Comparison of ENCODE assay signal across 23 cellular contexts in the genomic region with DNA sequence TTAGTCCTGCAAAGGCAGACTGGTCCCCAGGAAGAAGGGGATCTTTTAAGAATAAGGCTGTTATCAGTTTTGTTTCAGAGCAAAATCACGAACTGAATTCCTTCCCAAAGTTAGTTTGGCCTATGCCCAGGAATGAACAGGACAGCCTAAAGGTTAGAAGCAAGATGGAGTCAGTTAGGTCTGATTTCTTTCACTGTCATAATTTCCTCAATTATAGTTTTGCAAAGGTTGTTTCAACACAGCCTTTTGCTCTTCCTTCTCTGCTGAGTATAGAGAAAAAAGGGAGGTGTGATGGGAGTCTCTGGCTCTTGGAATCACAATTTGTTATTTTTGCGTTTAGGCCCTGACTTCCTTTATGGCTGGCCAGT. TPM values are rescaled to one million over a fixed set of nuclear protein-coding genes. Genes with fewer than 3 reads are reported as not detected.
A peak's percentile ranks its signal among the peaks of the same experiment; 100 is the strongest.
DNase-seq lines count a peak whose midpoint lies in the region; ATAC-seq and TF ChIP-seq lines count a peak whose summit lies in the region.
"Had no signal": no experiment of that assay in that cellular context is flagged by ENCODE, and none has a peak within 500 bp of the region (broad histone marks: within the 10 kb centered on the region; RNA-seq: fewer than 3 reads in every experiment).

No MANE protein-coding gene starts in this region.

- H3K9me3 Mint-ChIP-seq in H9 (peaks cover 24 to 30% of the 10 kb centered on the region in 2 experiments), WTC11 (peaks cover 34% of the 10 kb centered on the region), osteocyte (ENCODE audit: unreplicated experiment) (peaks cover 7% of the 10 kb centered on the region)

- H2BK20ac ChIP-seq in H9 (ENCODE audit: low read depth, low read length, poor library complexity, severe bottlenecking) = no peak overlapping the region

- H3K4me1 Mint-ChIP-seq in H9 (peaks cover 62 to 63% of the 10 kb centered on the region in 2 experiments), WTC11 (peaks cover 71% of the 10 kb centered on the region), osteocyte (ENCODE audit: unreplicated experiment) (peaks cover 55% of the 10 kb centered on the region)
- H3K4me1 Mint-ChIP-seq: CD4-positive, CD25-positive, alpha-beta regulatory T cell; CD8-positive, alpha-beta memory T cell had no signal

- H3K9me3 ChIP-seq in H9 (ENCODE audit: control insufficient read depth, low read depth, low read length) = peaks cover 6% of the 10 kb centered on the region
- H3K9me3 ChIP-seq in iPS-20b (ENCODE audit: insufficient read depth, low read depth, low read length) = peaks cover 9% of the 10 kb centered on the region; the same call in 1 of the 2 replicates
- no peaks in the 10 kb centered on the region for H3K9me3 ChIP-seq in Karpas-422 (ENCODE audit: low read length)
- H3K9me3 ChIP-seq in mucosa of descending colon = peaks cover 3% of the 10 kb centered on the region
- H3K9me3 ChIP-seq: BE2C had no signal

- H2AK5ac ChIP-seq in H9 (ENCODE audit: insufficient read length, low read length) = no peak overlapping the region

- H3K9me2 ChIP-seq in Karpas-422 (replicated peaks; ENCODE audit: insufficient read depth, low read length) = no peaks in the 10 kb centered on the region

- no peak overlapping the region for H3K4ac ChIP-seq in H9 (ENCODE audit: low read depth, low read length)

- H3K79me1 ChIP-seq in H9 (ENCODE audit: insufficient read depth, low read depth, low read length, poor library complexity, severe bottlenecking) = no peaks in the 10 kb centered on the region

- H3K27ac ChIP-seq in H9 (ENCODE audit: insufficient read length, low read depth, low read length) (no peak overlapping the region), iPS-20b (ENCODE audit: low read length) (peak overlapping the region; percentile 70), Karpas-422 (ENCODE audit: low read length) (no peak overlapping the region)

- no peak overlapping the region for H4K8ac ChIP-seq in H9 (replicated peaks; ENCODE audit: insufficient read length, low read depth, low read length)

- DNase-seq in H9 (no peak), WTC11 (ENCODE audit: low spot score) (no peak), osteocyte (ENCODE audit: extremely low spot score, unreplicated experiment) (peak; percentile 3), Karpas-422 (no peak), mucosa of descending colon (no peak), NCI-H128 (lab: John Stamatoyannopoulos, UW; ENCODE audit: unreplicated experiment) (no peak), anterior cingulate cortex (lab: John Stamatoyannopoulos, UW) (no peak)
- DNase-seq: 8988T; BE2C; C1 segment of cervical spinal cord; CD4-positive, CD25-positive, alpha-beta regulatory T cell; CD8-positive, alpha-beta memory T cell; COR-L47; DMS 273 treated with DMSO at 0.1 percent for 48 hours; DMS53; DND-41; EL; HFFc6; KBM-7 had no signal

- H3K14ac ChIP-seq in H9 (ENCODE audit: insufficient read depth, low read length) = no peak overlapping the region

- H4K20me1 ChIP-seq in H9 (ENCODE audit: control insufficient read depth, insufficient read depth, insufficient read length) (no peaks in the 10 kb centered on the region), Karpas-422 (ENCODE audit: insufficient read depth, low read depth, low read length) (no peaks in the 10 kb centered on the region)

- no peaks in the 10 kb centered on the region for H3K27me3 ChIP-seq in H9 (ENCODE audit: insufficient read depth, low read length)
- H3K27me3 ChIP-seq in iPS-20b (ENCODE audit: insufficient read depth, low read length) = no peaks in the 10 kb centered on the region
- H3K27me3 ChIP-seq in Karpas-422 (ENCODE audit: low read length) = no peaks in the 10 kb centered on the region
- H3K27me3 ChIP-seq: BE2C had no signal

- ATAC-seq in WTC11 = no peak
- no peak for ATAC-seq in mucosa of descending colon
- ATAC-seq: GM12878, HCT116 had no signal

- H3K27ac Mint-ChIP-seq in H9 (peak overlapping the region; percentile 87 to 94 (median 88)), WTC11 (peak overlapping the region; percentile 87), osteocyte (ENCODE audit: unreplicated experiment) (no peak overlapping the region)
- H3K27ac Mint-ChIP-seq: CD4-positive, CD25-positive, alpha-beta regulatory T cell; HFFc6 had no signal

- H3K56ac ChIP-seq in H9 (ENCODE audit: insufficient read length, low read depth, low read length) = no peak overlapping the region

- H3K4me2 ChIP-seq in H9 (ENCODE audit: insufficient read depth, insufficient read length, low read length) = no peak overlapping the region
- H3K4me2 ChIP-seq in Karpas-422 (ENCODE audit: low read depth, low read length, poor library complexity, severe bottlenecking) = no peak overlapping the region

- H3K27me3 Mint-ChIP-seq in H9 (ENCODE audit: low read depth) = no peaks in the 10 kb centered on the region
- peaks cover 8% of the 10 kb centered on the region for H3K27me3 Mint-ChIP-seq in WTC11 (ENCODE audit: low read depth)
- no peaks in the 10 kb centered on the region for H3K27me3 Mint-ChIP-seq in osteocyte (ENCODE audit: unreplicated experiment)

- WGBS in H9 (ENCODE audit: extremely low coverage, insufficient read length, low lambda C conversion rate) = no CpG with 5 or more reads among the region's 2 CpGs

- TF ChIP-seq CTCF in H9 (conservative IDR thresholded peaks at IDR 0.05) (no peak), WTC11 (IDR thresholded peaks at IDR 0.05) (no peak), osteocyte (IDR thresholded peaks at IDR 0.05) (no peak), mucosa of descending colon (IDR thresholded peaks at IDR 0.05) (no peak)

- no peak overlapping the region for H4K91ac ChIP-seq in H9 (ENCODE audit: insufficient read length, low read depth, low read length)

- H3K36me3 ChIP-seq in iPS-20b (ENCODE audit: insufficient read depth, low read depth, low read length) (no peaks in the 10 kb centered on the region), Karpas-422 (ENCODE audit: insufficient read depth, low read length) (no peaks in the 10 kb centered on the region), mucosa of descending colon (ENCODE audit: low read depth) (no peaks in the 10 kb centered on the region)
- H3K36me3 ChIP-seq: BE2C had no signal

- POLR2A ChIA-PET in WTC11 (lab: Charles Lee) = no interaction called here

- CTCF ChIA-PET in WTC11 (lab: Charles Lee) = no interaction called here

- no peaks in the 10 kb centered on the region for H3K23me2 ChIP-seq in H9 (ENCODE audit: insufficient read length, low read depth, low read length, poor library complexity, severe bottlenecking)

- H3K23ac ChIP-seq in H9 (ENCODE audit: insufficient read length, low read depth, low read length) = no peak overlapping the region

- H3K4me1 ChIP-seq in H9 (ENCODE audit: insufficient read depth, low read length) (peaks cover 13% of the 10 kb centered on the region), iPS-20b (ENCODE audit: insufficient read depth, low read length) (peaks cover 30% of the 10 kb centered on the region; the same call in 1 of the 2 replicates), Karpas-422 (ENCODE audit: low read length) (no peaks in the 10 kb centered on the region), mucosa of descending colon (ENCODE audit: low read depth) (no peaks in the 10 kb centered on the region)

- H2BK15ac ChIP-seq in H9 (ENCODE audit: low read depth, low read length) = no peak overlapping the region

- H2AFZ ChIP-seq in H9 (ENCODE audit: low read length) = no peak overlapping the region
- no peak overlapping the region for H2AFZ ChIP-seq in Karpas-422 (ENCODE audit: low read length)

- no peak overlapping the region for H3T11ph ChIP-seq in H9 (ENCODE audit: low read length)

- H3K9ac ChIP-seq in H9 (ENCODE audit: extremely low read depth, insufficient read length, low read length) (no peak overlapping the region), iPS-20b (ENCODE audit: low read depth, low read length) (peak overlapping the region; percentile 32; the same call in 1 of the 2 replicates), Karpas-422 (ENCODE audit: low read length) (no peak overlapping the region)

- H2BK120ac ChIP-seq in H9 (ENCODE audit: low read depth, low read length, poor library complexity, severe bottlenecking) = no peak overlapping the region

- no peak overlapping the region for H3K4me3 ChIP-seq in iPS-20b (ENCODE audit: low read length)
- H3K4me3 ChIP-seq in Karpas-422 (ENCODE audit: low read length) = no peak overlapping the region
- no peak overlapping the region for H3K4me3 ChIP-seq in mucosa of descending colon
- H3K4me3 ChIP-seq: GM12878 had no signal

- no peak overlapping the region for H2BK5ac ChIP-seq in H9 (ENCODE audit: insufficient read length, low read length)

- H3K36me3 Mint-ChIP-seq in H9 (ENCODE audit: insufficient read depth in 1 of 3, low read depth in 3 of 3) = peaks cover 14 to 44% (median 33%) of the 10 kb centered on the region in 3 experiments
- peaks cover 29% of the 10 kb centered on the region for H3K36me3 Mint-ChIP-seq in WTC11
- H3K36me3 Mint-ChIP-seq in osteocyte (ENCODE audit: unreplicated experiment) = peaks cover 7% of the 10 kb centered on the region
- H3K36me3 Mint-ChIP-seq: CD4-positive, CD25-positive, alpha-beta regulatory T cell; CD8-positive, alpha-beta memory T cell had no signal

- H3K4me3 Mint-ChIP-seq in H9 = no peak overlapping the region
- no peak overlapping the region; the same call in 1 of the 2 replicates for H3K4me3 Mint-ChIP-seq in WTC11
- no peak overlapping the region for H3K4me3 Mint-ChIP-seq in osteocyte (ENCODE audit: unreplicated experiment)
- H3K4me3 Mint-ChIP-seq: CD4-positive, CD25-positive, alpha-beta regulatory T cell; CD8-positive, alpha-beta memory T cell; HFFc6 had no signal

- no peak overlapping the region for H2BK12ac ChIP-seq in H9 (ENCODE audit: insufficient read length, low read depth, low read length)

- no peaks in the 10 kb centered on the region for H3K79me2 ChIP-seq in H9 (ENCODE audit: insufficient read depth, low read length)
- no peaks in the 10 kb centered on the region for H3K79me2 ChIP-seq in Karpas-422 (ENCODE audit: low read length)

- H3K18ac ChIP-seq in H9 (ENCODE audit: insufficient read length, low read depth, low read length) = no peak overlapping the region

- no peak overlapping the region for H4K5ac ChIP-seq in H9 (ENCODE audit: insufficient read length, low read depth, low read length)

- intact Hi-C loops in mucosa of descending colon (cut with DNase I, micrococcal nuclease) = no loop called here

TF ChIP-seq in WTC11, 78 proteins besides CTCF, POLR2A, EP300 and RAD21:
- peak; percentile 47; the same call in 1 of the 2 replicates for TF ChIP-seq MXD4 (CRISPR knock-in tag; IDR thresholded peaks at IDR 0.05; ENCODE audit: borderline replicate concordance)
- TF ChIP-seq ZNF423 (CRISPR knock-in tag; IDR thresholded peaks at IDR 0.05) = peak; percentile 5; the same call in 1 of the 2 replicates
- TF ChIP-seq ELF4 (CRISPR knock-in tag; IDR thresholded peaks at IDR 0.05; ENCODE audit: low read depth) = no peak

RNA-seq across cellular contexts. Expression of a gene that starts 14.6 kb away (rescaled TPM):
- total RNA-seq in H9 (2021) (0.20 and 0.24 TPM in 2 replicates), WTC11 (2021) (0.04 TPM in 1 of 3 replicates, not detected in the others), osteocyte (3.5 and 3.7 TPM in 2 replicates), mucosa of descending colon (1 to 10 TPM in 2 of 3 donors, under 1 TPM in 1; 0.55 to 5.8 (median 2.0) TPM)
- total RNA-seq in Karpas-422 (2014; rRNA removed; shearing (Covaris generic); ENCODE audit: low replicate concordance) = not detected in 2 replicates
- total RNA-seq: CD4-positive, CD25-positive, alpha-beta regulatory T cell; CD8-positive, alpha-beta memory T cell; G401; GM12878 had no signal
